Comparison of ENCODE assay signal across 19 cellular contexts in genomic region chr2:156379069-156379468, GRCh38.
DNase-seq lines count a peak whose midpoint lies in the region; ATAC-seq and TF ChIP-seq lines count a peak whose summit lies in the region.
"Had no signal": no experiment of that assay in that cellular context is flagged by ENCODE, and none has a peak within 500 bp of the region (broad histone marks: within the 10 kb centered on the region; RNA-seq: fewer than 3 reads in every experiment).

No MANE protein-coding gene starts in this region.

- no peak for TF ChIP-seq CTCF in GM10266 (IDR thresholded peaks at IDR 0.05; ENCODE audit: control insufficient read depth, insufficient read depth, low read depth, missing control alignments)

- peak; percentile 60 for DNase-seq in GM10266 (ENCODE audit: extremely low spot score)
- no peak for DNase-seq in effector memory CD8-positive, alpha-beta T cell
- no peak for DNase-seq in putamen (ENCODE audit: low spot score)
- DNase-seq in nucleus accumbens (lab: John Stamatoyannopoulos, UW), result no peak
- no peak for DNase-seq in stimulated activated naive CD4-positive, alpha-beta T cell treated with Interleukin-2 at 50 U/mL for 16 hours (lab: John Stamatoyannopoulos, UW)
- DNase-seq: activated CD4-positive, alpha-beta T cell treated with anti-CD3 and anti-CD28 coated beads for 4 hours; activated T-cell treated with anti-CD3 and anti-CD28 coated beads, Interleukin-2, amount 50 U/mL, for 24 hours; brain microvascular endothelial cell; foreskin melanocyte; H9; left lung; NCI-H1694 treated with DMSO at 0.1 percent for 48 hours; occipital lobe; right lobe of liver; Right ventricle myocardium superior had no signal

- ATAC-seq in GM18861 (IDR thresholded peaks at IDR 0.05; ENCODE audit: unreplicated experiment) (peak; percentile 69), HG02610 (IDR thresholded peaks at IDR 0.05; ENCODE audit: unreplicated experiment) (peak; percentile 72), HG03565 (IDR thresholded peaks at IDR 0.05; ENCODE audit: unreplicated experiment) (peak; percentile 39)
- no peak for ATAC-seq in effector memory CD8-positive, alpha-beta T cell (replicated peaks)
- ATAC-seq: left lung, right lobe of liver had no signal

- H3K27ac Mint-ChIP-seq in effector memory CD8-positive, alpha-beta T cell, result no peak overlapping the region
- H3K27ac Mint-ChIP-seq: activated naive CD8-positive, alpha-beta T cell; activated T-cell treated with anti-CD3 and anti-CD28 coated beads, Interleukin-2, amount 50 U/mL, for 24 hours; H9 had no signal

- H3K4me3 Mint-ChIP-seq in effector memory CD8-positive, alpha-beta T cell, result no peak overlapping the region
- H3K4me3 Mint-ChIP-seq: activated naive CD8-positive, alpha-beta T cell; activated T-cell treated with anti-CD3 and anti-CD28 coated beads, Interleukin-2, amount 50 U/mL, for 24 hours; H9 had no signal

- no peaks in the 10 kb centered on the region for H3K9me3 Mint-ChIP-seq in effector memory CD8-positive, alpha-beta T cell

- H3K4me1 Mint-ChIP-seq in effector memory CD8-positive, alpha-beta T cell (ENCODE audit: low read depth in 2 of 2), result no peaks in the 10 kb centered on the region

- peaks cover 0 to 12% of the 10 kb centered on the region in 2 donors for H3K27me3 Mint-ChIP-seq in effector memory CD8-positive, alpha-beta T cell
- H3K27me3 Mint-ChIP-seq: activated naive CD8-positive, alpha-beta T cell; activated T-cell treated with anti-CD3 and anti-CD28 coated beads, Interleukin-2, amount 50 U/mL, for 24 hours had no signal

- H3K36me3 Mint-ChIP-seq in effector memory CD8-positive, alpha-beta T cell (ENCODE audit: insufficient read depth), result no peaks in the 10 kb centered on the region
